Comparison of ENCODE assay signal across 8 cellular contexts in the genomic region with DNA sequence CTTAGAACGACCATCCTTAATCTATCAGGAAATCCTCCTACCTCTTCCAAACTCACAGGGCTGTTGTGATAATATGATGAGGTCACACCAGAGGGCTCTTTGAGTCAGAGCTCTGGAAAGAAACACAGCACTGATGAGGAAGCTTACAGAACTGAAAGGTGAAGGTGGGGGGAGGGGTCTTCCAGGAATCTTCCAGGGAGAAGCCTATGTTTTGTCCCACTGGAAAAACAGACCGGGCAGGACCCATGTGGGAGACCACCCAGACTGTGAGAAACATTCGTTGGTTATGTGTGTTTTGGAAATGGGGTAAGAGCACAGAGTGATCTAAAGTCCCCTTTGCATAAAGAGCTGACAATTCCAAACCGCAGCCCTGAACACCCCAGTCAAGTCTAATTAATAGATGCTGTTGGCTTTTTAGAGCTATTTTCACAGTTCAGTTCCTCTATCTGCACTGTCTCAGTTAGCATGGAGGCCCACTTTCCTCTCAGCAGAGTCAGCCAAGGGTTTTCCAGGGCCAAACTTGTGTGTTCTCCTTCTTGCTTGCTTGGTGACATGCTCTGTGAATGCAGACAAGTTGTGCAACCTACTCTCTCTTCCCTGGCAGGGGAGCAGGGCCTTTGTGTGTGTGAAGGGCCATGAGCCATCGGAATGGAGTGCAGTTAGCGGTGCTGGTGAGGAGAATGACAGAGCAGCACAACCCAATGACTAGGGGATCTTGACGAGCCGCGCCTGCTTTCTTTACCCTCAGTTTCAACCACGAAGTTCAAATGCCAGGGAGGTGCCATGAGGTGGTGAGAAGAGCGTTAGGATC. TPM values are rescaled to one million over a fixed set of nuclear protein-coding genes. Genes with fewer than 3 reads are reported as not detected.
DNase-seq lines count a peak whose midpoint lies in the region; ATAC-seq lines count a peak whose summit lies in the region.

No MANE protein-coding gene starts in this region.

- H3K9me3 Mint-ChIP-seq in activated T-helper 17 cell treated with anti-CD3 and anti-CD28 coated beads, Interleukin-2, amount 50 U/mL, for 72 hours = no peaks in the 10 kb centered on the region

- H3K36me3 ChIP-seq in muscle layer of duodenum (ENCODE audit: control insufficient read depth in 1 of 2, insufficient read depth in 2 of 2, low read length in 2 of 2) = peaks cover 0 to 3% of the 10 kb centered on the region in 2 donors

- peaks cover 8% of the 10 kb centered on the region for H3K4me1 Mint-ChIP-seq in activated T-helper 17 cell treated with anti-CD3 and anti-CD28 coated beads, Interleukin-2, amount 50 U/mL, for 72 hours

- no peaks in the 10 kb centered on the region for H3K27me3 ChIP-seq in muscle layer of duodenum (ENCODE audit: low read depth, low read length)

- H3K27ac Mint-ChIP-seq in activated T-helper 17 cell treated with anti-CD3 and anti-CD28 coated beads, Interleukin-2, amount 50 U/mL, for 72 hours = no peak overlapping the region

- H3K4me3 Mint-ChIP-seq in activated T-helper 17 cell treated with anti-CD3 and anti-CD28 coated beads, Interleukin-2, amount 50 U/mL, for 72 hours = no peak overlapping the region

- DNase-seq in Ammon's horn (ENCODE audit: low spot score) (peak; percentile 49), NCI-H226 (peak; percentile 90), dermis blood vessel endothelial cell (peak; percentile 63)
- DNase-seq in activated CD8-positive, alpha-beta memory T cell treated with anti-CD3 and anti-CD28 coated beads, Interleukin-2, amount 50 U/mL, for 4 hours = no peak

- no peak for ATAC-seq in activated CD4-positive, CD25-positive, alpha-beta regulatory T cell treated with anti-CD3 and anti-CD28 coated beads, Interleukin-2, amount 50 U/mL, for 24 hours
- no peak for ATAC-seq in GM18517 (IDR thresholded peaks at IDR 0.05; ENCODE audit: unreplicated experiment)
- no peak for ATAC-seq in activated T-helper 17 cell treated with anti-CD3 and anti-CD28 coated beads, Interleukin-2, amount 50 U/mL, for 72 hours (replicated peaks)

- H3K27ac ChIP-seq in muscle layer of duodenum (ENCODE audit: low read length) = peak overlapping the region; percentile 68

- no peak overlapping the region for H3K4me3 ChIP-seq in muscle layer of duodenum (ENCODE audit: low read depth in 1 of 2, low read length in 2 of 2)

- H3K27me3 Mint-ChIP-seq in activated T-helper 17 cell treated with anti-CD3 and anti-CD28 coated beads, Interleukin-2, amount 50 U/mL, for 72 hours = peaks cover 9% of the 10 kb centered on the region

- H3K36me3 Mint-ChIP-seq in activated T-helper 17 cell treated with anti-CD3 and anti-CD28 coated beads, Interleukin-2, amount 50 U/mL, for 72 hours (ENCODE audit: low read depth) = no peaks in the 10 kb centered on the region

- H3K9me3 ChIP-seq in muscle layer of duodenum (ENCODE audit: control insufficient read depth in 1 of 2, low read length in 2 of 2) = no peaks in the 10 kb centered on the region

- peaks cover 0 to 24% of the 10 kb centered on the region in 2 donors for H3K4me1 ChIP-seq in muscle layer of duodenum (ENCODE audit: control insufficient read depth in 1 of 2, insufficient read depth in 2 of 2, low read length in 2 of 2)

RNA-seq across cellular contexts. Expression of a gene that starts 12.3 kb away (rescaled TPM):
- total RNA-seq in dermis blood vessel endothelial cell = 29.4 and 56.3 TPM in 2 replicates
- total RNA-seq in activated T-helper 17 cell treated with anti-CD3 and anti-CD28 coated beads, Interleukin-2, amount 50 U/mL, for 72 hours = 10 to 100 TPM in 1 of 2 donors, 1 to 10 TPM in 1; 9.4 to 21.0 TPM

RNA-seq across cellular contexts. Expression of a gene that starts 35.2 kb away (rescaled TPM):
- total RNA-seq in dermis blood vessel endothelial cell = not detected in 2 replicates
- not detected for total RNA-seq in activated T-helper 17 cell treated with anti-CD3 and anti-CD28 coated beads, Interleukin-2, amount 50 U/mL, for 72 hours

RNA-seq across cellular contexts. Expression of a gene that starts 50.2 kb away (rescaled TPM):
- 256 and 443 TPM in 2 replicates for total RNA-seq in dermis blood vessel endothelial cell
- 10 to 100 TPM; 25.0 to 51.1 TPM for total RNA-seq in activated T-helper 17 cell treated with anti-CD3 and anti-CD28 coated beads, Interleukin-2, amount 50 U/mL, for 72 hours

RNA-seq across cellular contexts. Expression of a gene that starts 57.6 kb away (rescaled TPM):
- 0.09 and 0.68 TPM in 2 replicates for total RNA-seq in dermis blood vessel endothelial cell
- total RNA-seq in activated T-helper 17 cell treated with anti-CD3 and anti-CD28 coated beads, Interleukin-2, amount 50 U/mL, for 72 hours = not detected
